In genomic region chr5:90557871-90558270, GRCh38 we compare ENCODE assay signal across 8 cellular contexts. TPM values are rescaled to one million over a fixed set of nuclear protein-coding genes. Genes with fewer than 3 reads are reported as not detected.
DNase-seq lines count a peak whose midpoint lies in the region; ATAC-seq and TF ChIP-seq lines count a peak whose summit lies in the region.

No MANE protein-coding gene starts in this region.

- H3K9me3 ChIP-seq in ES-I3 (ENCODE audit: control insufficient read depth, insufficient read depth, low read length) (no peaks in the 10 kb centered on the region), osteoblast (ENCODE audit: low read depth, low read length) (no peaks in the 10 kb centered on the region)

- intact Hi-C loops in dorsolateral prefrontal cortex (cut with DNase I), result no loop called here

- H3K4me1 ChIP-seq in ES-I3 (ENCODE audit: insufficient read depth, low read length), result peaks cover 45% of the 10 kb centered on the region
- H3K4me1 ChIP-seq in osteoblast (ENCODE audit: insufficient read depth, low read length), result no peaks in the 10 kb centered on the region

- no peaks in the 10 kb centered on the region for H3K36me3 ChIP-seq in ES-I3 (ENCODE audit: insufficient read depth, low read length)
- no peaks in the 10 kb centered on the region for H3K36me3 ChIP-seq in osteoblast (ENCODE audit: insufficient read depth, low read length)

- ATAC-seq in HG02642 (IDR thresholded peaks at IDR 0.05; ENCODE audit: poor library complexity, unreplicated experiment), result no peak

- no peak overlapping the region for H2AFZ ChIP-seq in osteoblast (ENCODE audit: low read length)

- peak overlapping the region; percentile 59 for H3K4me2 ChIP-seq in osteoblast (ENCODE audit: insufficient read depth, low read length)

- H3K4me3 ChIP-seq in dorsolateral prefrontal cortex (peak overlapping the region; percentile 45 to 82 (median 68)), osteoblast (ENCODE audit: insufficient read depth, low read length) (peak overlapping the region; percentile 47)

- H3K79me2 ChIP-seq in osteoblast (ENCODE audit: insufficient read depth, low read length), result no peaks in the 10 kb centered on the region

- peak overlapping the region in 17 of 59 donors; percentile 0 to 80 (median 36) for H3K27ac ChIP-seq in dorsolateral prefrontal cortex
- no peak overlapping the region for H3K27ac ChIP-seq in osteoblast (ENCODE audit: low read depth, low read length)

- peak overlapping the region; percentile 82 for H3K9ac ChIP-seq in ES-I3 (ENCODE audit: low read depth, low read length)

- TF ChIP-seq CTCF in dorsolateral prefrontal cortex (IDR thresholded peaks at IDR 0.05 in 54 of 56, conservative IDR thresholded peaks at IDR 0.05 in 2 of 56; ENCODE audit: low read depth in 1 of 56, partially characterized antibody in 56 of 56) (no peak), osteoblast (IDR thresholded peaks at IDR 0.05; ENCODE audit: extremely low read depth, low read depth, low read length) (no peak)

- peak; percentile 70 for DNase-seq in NCI-H69 (lab: John Stamatoyannopoulos, UW)
- no peak for DNase-seq in dorsolateral prefrontal cortex
- DNase-seq in osteoblast (ENCODE audit: insufficient read length, low spot score, missing footprints), result no peak
- DNase-seq in HuH-7 (ENCODE audit: low spot score), result no peak
- DNase-seq in NAMALWA (ENCODE audit: low spot score), result no peak
- no peak for DNase-seq in superior temporal gyrus (ENCODE audit: extremely low spot score)

- H4K20me1 ChIP-seq in osteoblast (ENCODE audit: insufficient read depth, low read length), result no peaks in the 10 kb centered on the region

- H3K27me3 ChIP-seq in dorsolateral prefrontal cortex, result peaks cover 0 to 16% (median 0%) of the 10 kb centered on the region in 45 donors
- peaks cover 43% of the 10 kb centered on the region for H3K27me3 ChIP-seq in osteoblast (ENCODE audit: insufficient read depth, low read length)

RNA-seq across cellular contexts. Expression of gene ADGRV1, which starts 0.7 kb away (rescaled TPM):
- total RNA-seq in dorsolateral prefrontal cortex, result 100 to 1,000 TPM in 104 of 120 experiments, 10 to 100 TPM in 16; 60.4 to 376 (median 133) TPM
- total RNA-seq in osteoblast, result under 0.01 TPM in 1 of 2 replicates, not detected in the other

RNA-seq across cellular contexts. Expression of gene LYSMD3, which starts 28.5 kb away (rescaled TPM):
- 10 to 100 TPM in 112 of 120 experiments, 1 to 10 TPM in 8; 8.2 to 18.0 (median 13.0) TPM for total RNA-seq in dorsolateral prefrontal cortex
- total RNA-seq in osteoblast, result 17.7 and 19.2 TPM in 2 replicates

Comparison
In these comparisons a context has a peak if more than half of its experiments do, and no peak if none do; other contexts are left out.
1. RNA of gene ADGRV1, which starts 0.7 kb away (total RNA-seq): 60.4 to 376 TPM in dorsolateral prefrontal cortex; under 0.01 TPM in osteoblast; every median in the first group is over 10 times any median in the second.